ENCODE assay signal across 22 cellular contexts in genomic region chr5:166276006-166276405, GRCh38.
DNase-seq lines count a peak whose midpoint lies in the region; TF ChIP-seq lines count a peak whose summit lies in the region.
"Had no signal": no experiment of that assay in that cellular context is flagged by ENCODE, and none has a peak within 500 bp of the region (broad histone marks: within the 10 kb centered on the region; RNA-seq: fewer than 3 reads in every experiment).

No MANE protein-coding gene starts in this region.

- no peak overlapping the region for H3K4me3 Mint-ChIP-seq in neural crest cell
- H3K4me3 Mint-ChIP-seq: CD14-positive monocyte; CD4-positive, alpha-beta memory T cell; CD4-positive, CD25-positive, alpha-beta regulatory T cell; CD8-positive, alpha-beta memory T cell had no signal

- H3K4me1 Mint-ChIP-seq in neural crest cell = peaks cover 17% of the 10 kb centered on the region
- H3K4me1 Mint-ChIP-seq: CD14-positive monocyte; CD4-positive, alpha-beta memory T cell; CD4-positive, CD25-positive, alpha-beta regulatory T cell; CD8-positive, alpha-beta memory T cell had no signal

- H3K9me3 Mint-ChIP-seq in neural crest cell = peaks cover 5% of the 10 kb centered on the region

- no peak for TF ChIP-seq CTCF in neural crest cell (conservative IDR thresholded peaks at IDR 0.05)

- intact Hi-C loops in head of caudate nucleus (cut with DNase I) = no loop called here

- DNase-seq in HT1080 (ENCODE audit: low read depth) (peak; percentile 59), RKO (ENCODE audit: low spot score) (peak; percentile 5), neural crest cell (ENCODE audit: low read depth, low spot score) (no peak), head of caudate nucleus (no peak), NCI-H1436 treated with DMSO at 0.1 percent for 48 hours (lab: John Stamatoyannopoulos, UW) (no peak), DMS114 treated with DMSO at 0.1 percent for 48 hours (lab: John Stamatoyannopoulos, UW; ENCODE audit: unreplicated experiment) (no peak)
- DNase-seq: 8988T; ACHN; BE2C; C1 segment of cervical spinal cord; Caco-2; Calu3; CD4-positive, alpha-beta memory T cell; CD4-positive, CD25-positive, alpha-beta regulatory T cell; CD8-positive, alpha-beta memory T cell; DMS153; DMS53; DMS79; DND-41; EL; GDM1 had no signal

- no peaks in the 10 kb centered on the region for H3K36me3 Mint-ChIP-seq in neural crest cell (ENCODE audit: low read depth)
- H3K36me3 Mint-ChIP-seq: CD14-positive monocyte; CD4-positive, alpha-beta memory T cell; CD4-positive, CD25-positive, alpha-beta regulatory T cell; CD8-positive, alpha-beta memory T cell had no signal

- no peaks in the 10 kb centered on the region for H3K27me3 Mint-ChIP-seq in neural crest cell (ENCODE audit: low read depth)
- H3K27me3 Mint-ChIP-seq: CD4-positive, alpha-beta memory T cell; CD4-positive, CD25-positive, alpha-beta regulatory T cell; CD8-positive, alpha-beta memory T cell had no signal

- peak overlapping the region; percentile 16 for H3K27ac Mint-ChIP-seq in neural crest cell (ENCODE audit: unreplicated experiment)
- H3K27ac Mint-ChIP-seq: CD14-positive monocyte; CD4-positive, alpha-beta memory T cell; CD4-positive, CD25-positive, alpha-beta regulatory T cell; CD8-positive, alpha-beta memory T cell had no signal

Comparison
In these comparisons a context has a peak if more than half of its experiments do, and no peak if none do; other contexts are left out.
1. DNase-seq: peak in HT1080 (single experiment) and RKO (single experiment); none in neural crest cell (single experiment), head of caudate nucleus (0 of 42), NCI-H1436 treated with DMSO at 0.1 percent for 48 hours (single experiment) and DMS114 treated with DMSO at 0.1 percent for 48 hours (single experiment).